Comparison of ENCODE assay signal across 26 cellular contexts in genomic region chr7:25727446-25727845, GRCh38.
"Had no signal": no experiment of that assay in that cellular context is flagged by ENCODE, and none has a peak within 500 bp of the region (broad histone marks: within the 10 kb centered on the region; RNA-seq: fewer than 3 reads in every experiment).

No MANE protein-coding gene starts in this region.

- H3K9me3 ChIP-seq: esophagus squamous epithelium, gastrocnemius medialis, heart left ventricle, lower lobe of right lung, mucosa of descending colon, pancreas, thoracic aorta, upper lobe of left lung had no signal

- H3K4me1 Mint-ChIP-seq: activated CD4-positive, alpha-beta T cell treated with anti-CD3 and anti-CD28 coated beads, Interleukin-2, amount 10 ng/mL, durations not matched to agents 7 days and 5 days; activated CD8-positive, alpha-beta memory T cell treated with anti-CD3 and anti-CD28 coated beads, Interleukin-2, amount 10 ng/mL, durations not matched to agents 7 days and 5 days; activated naive CD8-positive, alpha-beta T cell treated with anti-CD3 and anti-CD28 coated beads, Interleukin-2, amount 50 U/mL, for 24 hours; T-cell had no signal

- H3K4me1 ChIP-seq: lower lobe of right lung, pancreas had no signal

- H3K27me3 Mint-ChIP-seq: activated CD8-positive, alpha-beta T cell treated with anti-CD3 and anti-CD28 coated beads for 36 hours; brain had no signal

- DNase-seq: activated CD4-positive, alpha-beta T cell treated with anti-CD3 and anti-CD28 coated beads, Interleukin-2, amount 10 ng/mL, durations not matched to agents 7 days and 5 days; activated CD4-positive, CD25-positive, alpha-beta regulatory T cell treated with anti-CD3 and anti-CD28 coated beads, Interleukin-2, amount 50 U/mL, for 72 hours; activated CD8-positive, alpha-beta memory T cell treated with anti-CD3 and anti-CD28 coated beads, Interleukin-2, amount 10 ng/mL, durations not matched to agents 7 days and 5 days; activated CD8-positive, alpha-beta T cell treated with anti-CD3 and anti-CD28 coated beads for 36 hours; activated effector memory CD4-positive, alpha-beta T cell treated with anti-CD3 and anti-CD28 coated beads, Interleukin-2, amount 50 U/mL, for 16 hours; activated naive CD4-positive, alpha-beta T cell treated with anti-CD3 and anti-CD28 coated beads, Interleukin-2, amount 50 U/mL, for 16 hours; activated naive CD8-positive, alpha-beta T cell treated with anti-CD3 and anti-CD28 coated beads, Interleukin-2, amount 50 U/mL, for 24 hours; activated T-cell treated with anti-CD3 and anti-CD28 coated beads for 4 hours; aorta; caudate nucleus; esophagus squamous epithelium; gastrocnemius medialis; heart left ventricle; kidney; lower lobe of right lung; mucosa of descending colon; pancreas; right cardiac atrium; stimulated activated CD4-positive, alpha-beta T cell treated with anti-CD3 and anti-CD28 coated beads, Interleukin-4, amount 100 ng/mL, for 24 hours; stimulated activated naive CD4-positive, alpha-beta T cell treated with Interleukin-2 at 50 U/mL for 16 hours; T-cell; upper lobe of left lung had no signal

- H3K4me3 ChIP-seq: esophagus squamous epithelium, gastrocnemius medialis, heart left ventricle, lower lobe of right lung, mucosa of descending colon, pancreas, thoracic aorta, upper lobe of left lung had no signal

- H3K27ac ChIP-seq: esophagus squamous epithelium, gastrocnemius medialis, heart left ventricle, lower lobe of right lung, pancreas, thoracic aorta had no signal

- H3K27ac Mint-ChIP-seq: activated CD4-positive, alpha-beta T cell treated with anti-CD3 and anti-CD28 coated beads, Interleukin-2, amount 10 ng/mL, durations not matched to agents 7 days and 5 days; activated CD8-positive, alpha-beta memory T cell treated with anti-CD3 and anti-CD28 coated beads, Interleukin-2, amount 10 ng/mL, durations not matched to agents 7 days and 5 days; activated CD8-positive, alpha-beta T cell treated with anti-CD3 and anti-CD28 coated beads for 36 hours; activated naive CD8-positive, alpha-beta T cell treated with anti-CD3 and anti-CD28 coated beads, Interleukin-2, amount 50 U/mL, for 24 hours; T-cell; T-helper 2 cell treated with Interferon-gamma antibody and Interleukin-4, amounts not matched to agents 5 μg/mL and 100 μg/mL, for 36 hours had no signal

- H3K9me3 Mint-ChIP-seq: activated CD4-positive, alpha-beta T cell treated with anti-CD3 and anti-CD28 coated beads, Interleukin-2, amount 10 ng/mL, durations not matched to agents 7 days and 5 days; activated CD8-positive, alpha-beta T cell treated with anti-CD3 and anti-CD28 coated beads for 36 hours; activated naive CD8-positive, alpha-beta T cell treated with anti-CD3 and anti-CD28 coated beads, Interleukin-2, amount 50 U/mL, for 24 hours; T-cell; T-helper 2 cell treated with Interferon-gamma antibody and Interleukin-4, amounts not matched to agents 5 μg/mL and 100 μg/mL, for 36 hours had no signal

- ATAC-seq: activated CD8-positive, alpha-beta memory T cell treated with anti-CD3 and anti-CD28 coated beads, Interleukin-2, amount 10 ng/mL, durations not matched to agents 7 days and 5 days; activated CD8-positive, alpha-beta T cell treated with anti-CD3 and anti-CD28 coated beads for 36 hours; activated naive CD8-positive, alpha-beta T cell treated with anti-CD3 and anti-CD28 coated beads, Interleukin-2, amount 50 U/mL, for 24 hours; heart left ventricle; mucosa of descending colon; pancreas; right cardiac atrium; T-cell had no signal

- H3K36me3 Mint-ChIP-seq: activated CD8-positive, alpha-beta memory T cell treated with anti-CD3 and anti-CD28 coated beads, Interleukin-2, amount 10 ng/mL, durations not matched to agents 7 days and 5 days; brain; T-cell had no signal

- H3K4me3 Mint-ChIP-seq: activated CD4-positive, alpha-beta T cell treated with anti-CD3 and anti-CD28 coated beads, Interleukin-2, amount 10 ng/mL, durations not matched to agents 7 days and 5 days; activated CD8-positive, alpha-beta memory T cell treated with anti-CD3 and anti-CD28 coated beads, Interleukin-2, amount 10 ng/mL, durations not matched to agents 7 days and 5 days; activated CD8-positive, alpha-beta T cell treated with anti-CD3 and anti-CD28 coated beads for 36 hours; activated naive CD8-positive, alpha-beta T cell treated with anti-CD3 and anti-CD28 coated beads, Interleukin-2, amount 50 U/mL, for 24 hours; T-cell; T-helper 2 cell treated with Interferon-gamma antibody and Interleukin-4, amounts not matched to agents 5 μg/mL and 100 μg/mL, for 36 hours had no signal

- H3K36me3 ChIP-seq: esophagus squamous epithelium, gastrocnemius medialis, heart left ventricle, lower lobe of right lung, pancreas, thoracic aorta, upper lobe of left lung, WERI-Rb-1 had no signal

- H3K27me3 ChIP-seq: esophagus squamous epithelium, gastrocnemius medialis, heart left ventricle, pancreas, upper lobe of left lung had no signal
